Comparison of ENCODE assay signal across 21 cellular contexts in the genomic region with DNA sequence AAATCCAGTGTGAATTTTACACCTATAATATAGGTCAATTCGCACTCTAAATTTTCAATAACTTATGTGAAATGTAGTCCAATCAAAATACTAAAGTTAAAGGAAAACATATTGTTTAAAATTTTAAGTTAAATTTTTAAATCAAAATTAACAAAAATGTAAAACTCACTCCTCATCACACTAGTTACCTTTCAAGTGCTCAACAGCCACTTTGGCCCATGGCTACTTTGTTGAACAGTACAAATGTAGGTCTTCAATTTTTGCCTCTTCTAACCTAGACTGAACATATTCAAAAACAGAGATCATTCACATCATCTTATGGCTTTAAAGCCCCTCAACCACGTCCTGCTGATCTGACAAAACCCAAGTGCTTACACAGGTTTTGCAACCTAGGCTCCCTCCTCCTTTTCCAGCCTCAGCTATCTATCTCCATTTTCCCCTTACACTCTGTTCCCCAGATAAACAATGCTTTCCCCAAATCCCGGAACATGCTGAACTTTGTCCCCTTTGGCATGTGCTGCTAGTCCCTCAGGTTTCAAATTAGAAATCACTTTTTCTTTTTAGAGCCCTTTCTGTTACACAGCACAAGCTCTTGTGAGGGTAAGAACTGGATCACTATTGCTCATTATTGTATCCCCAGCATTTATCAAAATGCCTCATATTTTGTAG.
DNase-seq lines count a peak whose midpoint lies in the region; ATAC-seq, FAIRE-seq and TF ChIP-seq lines count a peak whose summit lies in the region.
"Had no signal": no experiment of that assay in that cellular context is flagged by ENCODE, and none has a peak within 500 bp of the region (broad histone marks: within the 10 kb centered on the region; RNA-seq: fewer than 3 reads in every experiment).

No MANE protein-coding gene starts in this region.

- peaks cover 51 to 60% of the 10 kb centered on the region in 2 experiments for H3K4me1 Mint-ChIP-seq in H9

- H3K4me1 ChIP-seq in H9 (ENCODE audit: insufficient read depth, low read length) = peaks cover 16% of the 10 kb centered on the region
- H3K4me1 ChIP-seq in adipocyte (ENCODE audit: control insufficient read depth, insufficient read depth, low read length) = peaks cover 39% of the 10 kb centered on the region
- peaks cover 12 to 44% of the 10 kb centered on the region in 2 donors for H3K4me1 ChIP-seq in neuronal stem cell (ENCODE audit: control insufficient read depth in 2 of 2, insufficient read depth in 1 of 2, low read depth in 1 of 2, low read length in 2 of 2)
- no peaks in the 10 kb centered on the region for H3K4me1 ChIP-seq in mucosa of descending colon (ENCODE audit: low read depth)
- H3K4me1 ChIP-seq: suprapubic skin had no signal

- H3K27me3 ChIP-seq in H9 (ENCODE audit: insufficient read depth, low read length) (no peaks in the 10 kb centered on the region), adipocyte (replicated peaks; ENCODE audit: control insufficient read depth, insufficient read depth, low read length) (no peaks in the 10 kb centered on the region), neuronal stem cell (ENCODE audit: control insufficient read depth in 3 of 3, insufficient read depth in 3 of 3, low read depth in 1 of 3, low read length in 3 of 3) (no peaks in the 10 kb centered on the region)
- H3K27me3 ChIP-seq: SJSA1, suprapubic skin had no signal

- H3K36me3 ChIP-seq in adipocyte (ENCODE audit: control insufficient read depth, insufficient read depth, low read length, severe bottlenecking) (no peaks in the 10 kb centered on the region), neuronal stem cell (replicated peaks in 1 of 2; ENCODE audit: control insufficient read depth in 2 of 2, insufficient read depth in 2 of 2, low read length in 2 of 2) (no peaks in the 10 kb centered on the region), mucosa of descending colon (ENCODE audit: low read depth) (no peaks in the 10 kb centered on the region)
- H3K36me3 ChIP-seq: HAP-1, suprapubic skin had no signal

- no peaks in the 10 kb centered on the region for H3K79me2 ChIP-seq in H9 (ENCODE audit: insufficient read depth, low read length)

- peak overlapping the region; percentile 59 for H4K5ac ChIP-seq in H9 (ENCODE audit: insufficient read length, low read depth, low read length)

- intact Hi-C loops in mucosa of descending colon (cut with DNase I, micrococcal nuclease) = loop anchor here in 1 of 2 donors (10.0 kb wide), 1 partner anchor 395 kb away; no protein-coding TSS in a partner anchor

- H2BK15ac ChIP-seq in H9 (ENCODE audit: low read depth, low read length) = no peak overlapping the region
- H2BK15ac ChIP-seq in neuronal stem cell (ENCODE audit: low read length) = no peak overlapping the region

- H3K9ac ChIP-seq in H9 (ENCODE audit: extremely low read depth, insufficient read length, low read length) (no peak overlapping the region), adipocyte (ENCODE audit: low read length) (peak overlapping the region; percentile 48), neuronal stem cell (ENCODE audit: low read depth, low read length, poor library complexity) (no peak overlapping the region)

- H2AK5ac ChIP-seq in H9 (ENCODE audit: insufficient read length, low read length) = peak overlapping the region; percentile 99
- H2AK5ac ChIP-seq in neuronal stem cell (ENCODE audit: low read depth, low read length) = no peak overlapping the region

- H3K23me2 ChIP-seq in H9 (ENCODE audit: insufficient read length, low read depth, low read length, poor library complexity, severe bottlenecking) = no peaks in the 10 kb centered on the region

- H2BK120ac ChIP-seq in H9 (ENCODE audit: low read depth, low read length, poor library complexity, severe bottlenecking) = no peak overlapping the region
- no peak overlapping the region for H2BK120ac ChIP-seq in neuronal stem cell (ENCODE audit: low read depth, low read length)

- H3K14ac ChIP-seq in H9 (ENCODE audit: insufficient read depth, low read length) (no peak overlapping the region; the same call in 1 of the 2 replicates), neuronal stem cell (ENCODE audit: low read length) (no peak overlapping the region)

- H3K4ac ChIP-seq in H9 (ENCODE audit: low read depth, low read length) (no peak overlapping the region), neuronal stem cell (ENCODE audit: low read length) (no peak overlapping the region)

- no peak overlapping the region for H3K18ac ChIP-seq in H9 (ENCODE audit: insufficient read length, low read depth, low read length)
- H3K18ac ChIP-seq in neuronal stem cell (ENCODE audit: low read length) = no peak overlapping the region

- H3K4me3 Mint-ChIP-seq in H9 = peak overlapping the region in 1 of 2 experiments; percentile 22; a peak in 1 of 5 replicates
- H3K4me3 Mint-ChIP-seq: CD8-positive, alpha-beta T cell; T-helper 2 cell treated with Interferon-gamma antibody and Interleukin-4, amounts not matched to agents 5 μg/mL and 100 μg/mL, for 36 hours had no signal

- WGBS in H9 (ENCODE audit: extremely low coverage, insufficient read length, low lambda C conversion rate) = no CpG with 5 or more reads among the region's 3 CpGs
- no CpG with 5 or more reads among the region's 3 CpGs for WGBS in neuronal stem cell (ENCODE audit: extremely low coverage in 2 of 2, insufficient read length in 2 of 2, insufficient replicate concordance in 1 of 2), 2 donors

- H3T11ph ChIP-seq in H9 (ENCODE audit: low read length) = peak overlapping the region; percentile 67

- no peak overlapping the region for H2BK20ac ChIP-seq in H9 (ENCODE audit: low read depth, low read length, poor library complexity, severe bottlenecking)

- H3K79me1 ChIP-seq in H9 (ENCODE audit: insufficient read depth, low read depth, low read length, poor library complexity, severe bottlenecking) = no peaks in the 10 kb centered on the region
- H3K79me1 ChIP-seq in neuronal stem cell (ENCODE audit: low read depth, low read length) = no peaks in the 10 kb centered on the region

- no peaks in the 10 kb centered on the region for H4K20me1 ChIP-seq in H9 (ENCODE audit: control insufficient read depth, insufficient read depth, insufficient read length)

- H4K91ac ChIP-seq in H9 (ENCODE audit: insufficient read length, low read depth, low read length) = no peak overlapping the region
- H4K91ac ChIP-seq in neuronal stem cell (ENCODE audit: low read depth, low read length, poor library complexity) = no peak overlapping the region

- H3K27me3 Mint-ChIP-seq in H9 (ENCODE audit: low read depth) = no peaks in the 10 kb centered on the region

- peak; percentile 80 for FAIRE-seq in frontal cortex (lab: Jason Lieb, UNC)

- H3K4me2 ChIP-seq in H9 (ENCODE audit: insufficient read depth, insufficient read length, low read length) = no peak overlapping the region
- no peak overlapping the region for H3K4me2 ChIP-seq in neuronal stem cell (ENCODE audit: insufficient read depth, low read length, poor library complexity, severe bottlenecking)
- H3K4me2 ChIP-seq: PC-9 had no signal

- DNase-seq in H9 (no peak), adipocyte (ENCODE audit: low read depth) (no peak), frontal cortex (ENCODE audit: low spot score in 2 of 2) (no peak), neuronal stem cell (ENCODE audit: low spot score) (no peak), KG1 (lab: John Stamatoyannopoulos, UW) (no peak), SKM-1 treated with dmso at 0.1 percent for 144 hours (lab: John Stamatoyannopoulos, UW; ENCODE audit: unreplicated experiment) (no peak), mucosa of descending colon (no peak), NCI-H2029 treated with DMSO at 0.1 percent for 48 hours (lab: John Stamatoyannopoulos, UW) (no peak)
- DNase-seq: activated CD4-positive, CD25-positive, alpha-beta regulatory T cell treated with anti-CD3 and anti-CD28 coated beads, Interleukin-2, amount 50 U/mL, for 72 hours; activated effector memory CD4-positive, alpha-beta T cell treated with Interleukin-2 at 50 U/mL for 16 hours; CD8-positive, alpha-beta T cell; cerebellar nuclear complex; NCI-H1417 treated with DMSO at 0.1 percent for 48 hours; NCI-H2171 treated with DMSO at 0.1 percent for 48 hours; NCI-H774; PC-9; stimulated activated CD8-positive, alpha-beta memory T cell treated with anti-CD3 and anti-CD28 coated beads, Interleukin-4, amount 100 ng/mL, for 48 hours had no signal

- TF ChIP-seq CTCF in H9 (conservative IDR thresholded peaks at IDR 0.05) = no peak
- no peak for TF ChIP-seq CTCF in mucosa of descending colon (IDR thresholded peaks at IDR 0.05)

- H3K23ac ChIP-seq in H9 (ENCODE audit: insufficient read length, low read depth, low read length) = no peak overlapping the region
- H3K23ac ChIP-seq in neuronal stem cell (ENCODE audit: low read depth, low read length, poor library complexity) = no peak overlapping the region

- H2BK5ac ChIP-seq in H9 (ENCODE audit: insufficient read length, low read length) (peak overlapping the region; percentile 93), neuronal stem cell (ENCODE audit: low read length) (no peak overlapping the region)

- peak overlapping the region; percentile 96 for H3K27ac ChIP-seq in H9 (ENCODE audit: insufficient read length, low read depth, low read length)
- H3K27ac ChIP-seq in neuronal stem cell (replicated peaks; ENCODE audit: low read length) = peak overlapping the region; percentile 79
- H3K27ac ChIP-seq: PC-9, SJSA1, suprapubic skin had no signal

- H2AFZ ChIP-seq in H9 (ENCODE audit: low read length) (no peak overlapping the region), neuronal stem cell (ENCODE audit: low read length) (no peak overlapping the region)
- H2AFZ ChIP-seq: PC-9 had no signal

- peak overlapping the region; percentile 59 to 99 (median 96) for H3K27ac Mint-ChIP-seq in H9
- H3K27ac Mint-ChIP-seq: CD8-positive, alpha-beta T cell; T-helper 2 cell treated with Interferon-gamma antibody and Interleukin-4, amounts not matched to agents 5 μg/mL and 100 μg/mL, for 36 hours had no signal

- H4K8ac ChIP-seq in H9 (replicated peaks; ENCODE audit: insufficient read length, low read depth, low read length) (no peak overlapping the region), neuronal stem cell (ENCODE audit: low read depth, low read length) (no peak overlapping the region)

- peak overlapping the region; percentile 97 for H2BK12ac ChIP-seq in H9 (ENCODE audit: insufficient read length, low read depth, low read length)
- H2BK12ac ChIP-seq in neuronal stem cell (ENCODE audit: low read length) = no peak overlapping the region

- H3K56ac ChIP-seq in H9 (ENCODE audit: insufficient read length, low read depth, low read length) = no peak overlapping the region

- H3K9me3 ChIP-seq in H9 (ENCODE audit: control insufficient read depth, low read depth, low read length) (no peaks in the 10 kb centered on the region), adipocyte (ENCODE audit: control insufficient read depth, low read length) (no peaks in the 10 kb centered on the region), neuronal stem cell (replicated peaks in 1 of 2; ENCODE audit: control insufficient read depth in 2 of 2, insufficient read depth in 1 of 2, low read depth in 1 of 2, low read length in 2 of 2) (peaks cover 2 to 23% of the 10 kb centered on the region in 2 donors), mucosa of descending colon (no peaks in the 10 kb centered on the region)
- H3K9me3 ChIP-seq: HAP-1, SJSA1, suprapubic skin had no signal

- H3K4me3 ChIP-seq in adipocyte (ENCODE audit: low read length) (peak overlapping the region; percentile 54), neuronal stem cell (ENCODE audit: low read length in 2 of 2) (no peak overlapping the region), mucosa of descending colon (no peak overlapping the region)
- H3K4me3 ChIP-seq: HAP-1, PC-9, SJSA1, suprapubic skin had no signal

- no peak for ATAC-seq in mucosa of descending colon
- ATAC-seq: CD8-positive, alpha-beta T cell had no signal

- H3K36me3 Mint-ChIP-seq in H9 (ENCODE audit: insufficient read depth in 1 of 3, low read depth in 3 of 3) = peaks cover 7 to 16% (median 15%) of the 10 kb centered on the region in 3 experiments

- peaks cover 5 to 7% of the 10 kb centered on the region in 2 experiments for H3K9me3 Mint-ChIP-seq in H9
- H3K9me3 Mint-ChIP-seq: CD8-positive, alpha-beta T cell; T-helper 2 cell treated with Interferon-gamma antibody and Interleukin-4, amounts not matched to agents 5 μg/mL and 100 μg/mL, for 36 hours had no signal
